ENCODE assay signal across 15 cellular contexts in the genomic region with DNA sequence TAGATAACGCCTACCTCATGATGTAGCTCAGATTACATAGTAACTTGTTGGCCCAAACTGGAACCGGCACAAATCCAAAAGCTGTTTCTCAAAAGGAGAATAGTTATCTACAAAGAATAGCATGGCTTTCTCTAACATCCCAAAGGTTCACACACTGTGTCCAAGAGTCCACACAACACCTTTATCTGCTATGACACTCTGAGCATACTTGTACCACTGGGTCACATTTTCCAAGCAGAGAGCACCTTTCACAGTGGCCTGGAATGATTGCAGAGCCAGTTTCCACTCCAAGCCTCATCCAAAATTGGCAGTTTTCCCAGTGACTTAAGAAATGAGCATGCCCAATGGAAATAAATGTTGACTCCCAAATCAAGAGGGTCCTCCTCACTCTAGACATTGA.
DNase-seq lines count a peak whose midpoint lies in the region; ATAC-seq and TF ChIP-seq lines count a peak whose summit lies in the region.
"Had no signal": no experiment of that assay in that cellular context is flagged by ENCODE, and none has a peak within 500 bp of the region (broad histone marks: within the 10 kb centered on the region; RNA-seq: fewer than 3 reads in every experiment).

No MANE protein-coding gene starts in this region.

- no peaks in the 10 kb centered on the region for H3K79me2 ChIP-seq in PC-9 (ENCODE audit: low read depth)

- BruUV-seq in PC-9 (replicated peaks; lab: Mats Ljungman, UMichigan): no TSS peak

- H4K20me1 ChIP-seq in PC-9 (ENCODE audit: insufficient read depth): no peaks in the 10 kb centered on the region

- no peaks in the 10 kb centered on the region for H3K4me1 ChIP-seq in PC-9 (replicated peaks; ENCODE audit: insufficient read depth)
- H3K4me1 ChIP-seq: Caco-2 had no signal

- no peaks in the 10 kb centered on the region for H3K36me3 ChIP-seq in PC-9 (ENCODE audit: low read depth)

- H2AFZ ChIP-seq in PC-9: no peak overlapping the region
- H2AFZ ChIP-seq: GM23338 had no signal

- H3F3A ChIP-seq in PC-9 (ENCODE audit: insufficient read depth, low read depth): no peaks in the 10 kb centered on the region

- intact Hi-C loops in left ventricle myocardium superior (cut with micrococcal nuclease): no loop called here
- intact Hi-C loops in cardiac septum (cut with DNase I): no loop called here
- intact Hi-C loops in PC-9 (cut with micrococcal nuclease; ENCODE audit: unreplicated experiment): no loop called here

- CTCF ChIA-PET in PC-9 (lab: Charles Lee): no interaction called here

- DNase-seq in NCI-H345 (lab: John Stamatoyannopoulos, UW) (peak; percentile 4), NCI-H345 treated with DMSO at 0.1 percent for 48 hours (lab: John Stamatoyannopoulos, UW; ENCODE audit: unreplicated experiment) (no peak), left ventricle myocardium superior (no peak), cardiac septum (ENCODE audit: low spot score) (no peak), DMS79 treated with DMSO at 0.1 percent for 48 hours (lab: John Stamatoyannopoulos, UW) (peak; percentile 16), PC-9 (no peak)
- DNase-seq: Caco-2; CD4-positive, CD25-positive, alpha-beta regulatory T cell; CD8-positive, alpha-beta T cell; DMS153; GF-D8; H9 had no signal

- POLR2A ChIA-PET in PC-9 (lab: Charles Lee; ENCODE audit: unreplicated experiment): no interaction called here

- H3K27ac ChIP-seq in PC-9: no peak overlapping the region
- H3K27ac ChIP-seq: C4-2B had no signal

- no peak overlapping the region for H3K4me2 ChIP-seq in PC-9
- H3K4me2 ChIP-seq: GM23338 had no signal

- no peaks in the 10 kb centered on the region for H3K9me3 ChIP-seq in PC-9 (ENCODE audit: insufficient read depth, low read depth)
- H3K9me3 ChIP-seq: Caco-2 had no signal

- H3K9me2 ChIP-seq in PC-9 (ENCODE audit: insufficient read depth): no peaks in the 10 kb centered on the region

- H3K4me3 ChIP-seq in PC-9: no peak overlapping the region
- H3K4me3 ChIP-seq: GM23338 had no signal

- H3K27me3 ChIP-seq in PC-9 (ENCODE audit: insufficient read depth, low read depth): no peaks in the 10 kb centered on the region

- peak; percentile 72 for ATAC-seq in left ventricle myocardium superior
- ATAC-seq: CD8-positive, alpha-beta T cell; GM23338; HCT116 had no signal

- TF ChIP-seq CTCF in PC-9 (conservative IDR thresholded peaks at IDR 0.05): no peak

Comparison
In these comparisons a context has a peak if more than half of its experiments do, and no peak if none do; other contexts are left out.
1. DNase-seq: peak in NCI-H345 (single experiment) and DMS79 treated with DMSO at 0.1 percent for 48 hours (single experiment); none in NCI-H345 treated with DMSO at 0.1 percent for 48 hours (single experiment), left ventricle myocardium superior (single experiment), cardiac septum (single experiment) and PC-9 (0 of 2).